In the genomic region with DNA sequence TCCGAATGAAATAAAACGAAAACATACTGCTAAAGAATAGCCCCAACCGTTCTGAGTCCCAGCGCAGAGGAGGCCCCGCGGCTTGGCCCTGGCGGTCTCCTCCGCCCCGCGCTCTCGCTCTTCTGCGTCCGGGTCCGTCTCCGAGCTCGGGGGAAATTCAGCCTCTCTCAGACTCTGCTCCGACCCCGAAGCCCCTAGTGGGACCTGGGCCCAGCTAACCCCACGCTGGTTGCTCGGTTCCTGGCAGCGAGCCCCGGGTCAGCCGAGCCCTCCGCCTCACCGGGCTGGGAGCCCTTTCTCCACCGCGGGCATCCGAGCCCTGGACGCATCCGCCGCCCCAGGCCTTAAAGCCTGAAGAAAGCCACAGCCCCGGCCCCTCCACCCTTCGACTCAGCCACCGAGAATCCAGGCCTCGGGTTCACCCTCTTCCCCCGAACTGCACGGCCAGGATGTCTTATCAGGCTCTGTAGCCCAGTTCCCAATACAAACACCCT, we compare ENCODE assay signal across 10 cellular contexts. TPM values are rescaled to one million over a fixed set of nuclear protein-coding genes. Genes with fewer than 3 reads are reported as not detected.
DNase-seq lines count a peak whose midpoint lies in the region; ATAC-seq, FAIRE-seq and TF ChIP-seq lines count a peak whose summit lies in the region.
"Had no signal": no experiment of that assay in that cellular context is flagged by ENCODE, and none has a peak within 500 bp of the region (broad histone marks: within the 10 kb centered on the region; RNA-seq: fewer than 3 reads in every experiment).

No MANE protein-coding gene starts in this region.

- H3K9ac ChIP-seq in GM12878 (ENCODE audit: control insufficient read depth, insufficient read depth, low read length) (no peak overlapping the region), mesenchymal stem cell (ENCODE audit: low read length) (peak overlapping the region; percentile 93)

- H2BK15ac ChIP-seq in mesenchymal stem cell (ENCODE audit: low read depth, poor library complexity, severe bottlenecking), result no peak overlapping the region

- peak overlapping the region; percentile 79 to 87 for H3K18ac ChIP-seq in mesenchymal stem cell (ENCODE audit: low read depth in 1 of 2, low read length in 2 of 2)

- ATAC-seq in GM12878 (no peak), GM18511 (IDR thresholded peaks at IDR 0.05; ENCODE audit: unreplicated experiment) (no peak)

- H3K4me2 ChIP-seq in GM12878 (ENCODE audit: control insufficient read depth, insufficient read depth) (no peak overlapping the region), mesenchymal stem cell (ENCODE audit: low read length, poor library complexity, severe bottlenecking) (peak overlapping the region; percentile 69)

- no peaks in the 10 kb centered on the region for H3K36me3 Mint-ChIP-seq in activated CD4-positive, alpha-beta T cell treated with anti-CD3 and anti-CD28 coated beads, Interleukin-2, amount 10 ng/mL, durations not matched to agents 7 days and 5 days (ENCODE audit: low read depth)

- H2AFZ ChIP-seq in GM12878 (ENCODE audit: control insufficient read depth, low read depth, low read length) (no peak overlapping the region), mesenchymal stem cell (ENCODE audit: low read depth, low read length) (no peak overlapping the region)

- peak overlapping the region in 1 of 2 experiments; percentile 67 for H2BK12ac ChIP-seq in mesenchymal stem cell (ENCODE audit: low read length in 2 of 2)

- in situ Hi-C loops in GM12878 (cut with MboI), result no loop called here

- H2BK5ac ChIP-seq in mesenchymal stem cell (ENCODE audit: low read depth, low read length, poor library complexity, severe bottlenecking), result no peak overlapping the region

- H4K8ac ChIP-seq in mesenchymal stem cell (ENCODE audit: low read length), result peak overlapping the region; percentile 62

- no peaks in the 10 kb centered on the region for H3K79me1 ChIP-seq in mesenchymal stem cell (replicated peaks; ENCODE audit: low read length, poor library complexity, severe bottlenecking)

- SMC1A ChIA-PET in GM12878 (lab: Charles Lee; ENCODE audit: uncharacterized antibody, unreplicated experiment), result no interaction called here

- H3K36me3 ChIP-seq in GM12878 (ENCODE audit: control insufficient read depth in 2 of 2, insufficient read depth in 2 of 2, low read length in 1 of 2) (no peaks in the 10 kb centered on the region; a peak in 1 of 4 replicates), mesenchymal stem cell (ENCODE audit: control insufficient read depth in 1 of 2, insufficient read depth in 2 of 2, low read depth in 1 of 2, low read length in 2 of 2) (peaks cover 2 to 26% of the 10 kb centered on the region in 2 experiments), tibial nerve (peaks cover 0 to 23% (median 0%) of the 10 kb centered on the region in 3 donors)

- TF ChIP-seq RAD21 in GM12878 (IDR thresholded peaks at IDR 0.05; ENCODE audit: insufficient read depth, low read depth, low read length), result no peak

- DNase-seq in activated CD4-positive, alpha-beta T cell treated with anti-CD3 and anti-CD28 coated beads, Interleukin-2, amount 10 ng/mL, durations not matched to agents 7 days and 5 days, result no peak
- DNase-seq in activated CD4-positive, alpha-beta T cell treated with anti-CD3 and anti-CD28 coated beads, Interleukin-2, amount 50 U/mL, for 4 hours, result no peak
- DNase-seq in GM12878 (ENCODE audit: low read depth, low spot score) (no peak), mesenchymal stem cell (peak; percentile 50), tibial nerve (ENCODE audit: low spot score in 2 of 2) (no peak), epidermal melanocyte (ENCODE audit: insufficient read length, low spot score) (no peak), NCI-H1048 (lab: John Stamatoyannopoulos, UW) (no peak)

- H3K27me3 Mint-ChIP-seq in activated CD4-positive, alpha-beta T cell treated with anti-CD3 and anti-CD28 coated beads, Interleukin-2, amount 10 ng/mL, durations not matched to agents 7 days and 5 days, result peaks cover 56% of the 10 kb centered on the region

- no TSS peak for BruUV-seq in GM12878 (replicated peaks; lab: Mats Ljungman, UMichigan)

- H3K4ac ChIP-seq in mesenchymal stem cell (ENCODE audit: low read depth in 1 of 2, low read length in 2 of 2), result peak overlapping the region; percentile 43 to 63

- H3K4me3 ChIP-seq in GM12878 (no peak overlapping the region), mesenchymal stem cell (ENCODE audit: insufficient read depth in 1 of 2, low read depth in 1 of 2, low read length in 2 of 2) (peak overlapping the region; percentile 9 to 81), tibial nerve (peak overlapping the region; percentile 47 to 74 (median 62))

- TF ChIP-seq CTCF in GM12878 (IDR thresholded peaks at IDR 0.05 in 2 of 3, conservative IDR thresholded peaks at IDR 0.05 in 1 of 3; ENCODE audit: control insufficient read depth in 2 of 3, extremely low read depth in 1 of 3, insufficient read depth in 1 of 3, low read depth in 3 of 3, low read length in 3 of 3) (no peak), tibial nerve (IDR thresholded peaks at IDR 0.05) (no peak)

- 14% methylated on average over 32 of the region's 37 CpGs for WGBS in GM12878 (ENCODE audit: insufficient coverage, insufficient replicate concordance, low lambda C conversion rate, missing lambda C conversion rate)
- under 1% methylated on average over 36 of the region's 37 CpGs for WGBS in mesenchymal stem cell
- 3 to 6% methylated on average over 37 of the region's 37 CpGs for WGBS in tibial nerve, 2 donors

- no peaks in the 10 kb centered on the region for H4K20me1 ChIP-seq in GM12878 (ENCODE audit: control insufficient read depth, insufficient read depth)

- H3K27me3 ChIP-seq in GM12878 (replicated peaks in 1 of 2; ENCODE audit: control insufficient read depth in 2 of 2, insufficient read depth in 2 of 2, low read length in 1 of 2), result peaks cover 29 to 43% of the 10 kb centered on the region in 2 experiments
- H3K27me3 ChIP-seq in mesenchymal stem cell (ENCODE audit: control insufficient read depth in 1 of 2, insufficient read depth in 1 of 2, low read length in 2 of 2), result peaks cover 0 to 77% of the 10 kb centered on the region in 2 experiments
- H3K27me3 ChIP-seq in tibial nerve, result peaks cover 3 to 74% of the 10 kb centered on the region in 2 donors

- no peak overlapping the region for H3K27ac ChIP-seq in GM12878 (ENCODE audit: control insufficient read depth, insufficient read depth)
- no peak overlapping the region for H3K27ac ChIP-seq in mesenchymal stem cell (ENCODE audit: low read length, poor library complexity, severe bottlenecking)
- peak overlapping the region; percentile 66 to 96 (median 90) for H3K27ac ChIP-seq in tibial nerve
- H3K27ac ChIP-seq: C4-2B had no signal

- H3K4me3 Mint-ChIP-seq in activated CD4-positive, alpha-beta T cell treated with anti-CD3 and anti-CD28 coated beads, Interleukin-2, amount 10 ng/mL, durations not matched to agents 7 days and 5 days, result peak overlapping the region; percentile 38

- peaks cover 29% of the 10 kb centered on the region for H3K4me1 Mint-ChIP-seq in activated CD4-positive, alpha-beta T cell treated with anti-CD3 and anti-CD28 coated beads, Interleukin-2, amount 10 ng/mL, durations not matched to agents 7 days and 5 days

- H3K9me3 Mint-ChIP-seq in activated CD4-positive, alpha-beta T cell treated with anti-CD3 and anti-CD28 coated beads, Interleukin-2, amount 10 ng/mL, durations not matched to agents 7 days and 5 days, result no peaks in the 10 kb centered on the region

- CTCF ChIA-PET in activated CD4-positive, alpha-beta T cell treated with anti-CD3 and anti-CD28 coated beads, Interleukin-2, amount 10 ng/mL, durations not matched to agents 7 days and 5 days (lab: Charles Lee), result interaction anchor here (1.0 to 3.4 kb wide), 2 partner anchors 11 to 47 kb away, joined by 3 to 17 read pairs; no protein-coding TSS in a partner anchor
- CTCF ChIA-PET in GM12878 (lab: Yijun Ruan, JAX), result no interaction called here

- no peak overlapping the region for H2AK5ac ChIP-seq in mesenchymal stem cell (ENCODE audit: low read length, severe bottlenecking)

- H2BK120ac ChIP-seq in mesenchymal stem cell (ENCODE audit: low read depth, low read length), result peak overlapping the region; percentile 88

- peak overlapping the region; percentile 40 for H4K91ac ChIP-seq in mesenchymal stem cell (ENCODE audit: low read length)

- peak overlapping the region in 1 of 2 experiments; percentile 91 for H3K23ac ChIP-seq in mesenchymal stem cell (ENCODE audit: low read length in 2 of 2)

- H3K4me1 ChIP-seq in GM12878 (ENCODE audit: control insufficient read depth, insufficient read depth, low read length) (no peaks in the 10 kb centered on the region), mesenchymal stem cell (ENCODE audit: control insufficient read depth, insufficient read depth, low read depth, low read length) (peaks cover 58% of the 10 kb centered on the region), tibial nerve (peaks cover 0 to 91% (median 42%) of the 10 kb centered on the region in 4 donors)

- FAIRE-seq in GM12878 (lab: Jason Lieb, UNC), result no peak

- RAD21 ChIA-PET in GM12878 (lab: Charles Lee; ENCODE audit: unreplicated experiment), result interaction anchor here (0.5 kb wide), 1 partner anchor 30 kb away, joined by 3 read pairs; no protein-coding TSS in a partner anchor

- intact Hi-C loops in GM12878 (cut with micrococcal nuclease; ENCODE audit: unreplicated experiment), result no loop called here

- no peak overlapping the region for H3K14ac ChIP-seq in mesenchymal stem cell (ENCODE audit: low read length in 2 of 2)

- POLR2A ChIA-PET in activated CD4-positive, alpha-beta T cell treated with anti-CD3 and anti-CD28 coated beads, Interleukin-2, amount 10 ng/mL, durations not matched to agents 7 days and 5 days (lab: Charles Lee), result no interaction called here
- POLR2A ChIA-PET in GM12878 (lab: Charles Lee), result interaction anchor here (0.7 kb wide), 1 partner anchor 455 kb away, joined by 4 read pairs; no protein-coding TSS in a partner anchor

- no peak for TF ChIP-seq POLR2A in GM12878 (IDR thresholded peaks at IDR 0.05; ENCODE audit: low read depth, low read length)
- TF ChIP-seq POLR2A in tibial nerve (IDR thresholded peaks at IDR 0.05), result no peak

- H3K27ac Mint-ChIP-seq in activated CD4-positive, alpha-beta T cell treated with anti-CD3 and anti-CD28 coated beads, Interleukin-2, amount 10 ng/mL, durations not matched to agents 7 days and 5 days, result no peak overlapping the region

- no peaks in the 10 kb centered on the region; the same call in 2 of the 3 replicates for H3K9me3 ChIP-seq in GM12878 (replicated peaks; ENCODE audit: control insufficient read depth, insufficient read depth, low read length)
- no peaks in the 10 kb centered on the region for H3K9me3 ChIP-seq in mesenchymal stem cell (ENCODE audit: control insufficient read depth, low read length)
- H3K9me3 ChIP-seq in tibial nerve, result no peaks in the 10 kb centered on the region

- no peaks in the 10 kb centered on the region for H3K79me2 ChIP-seq in GM12878 (ENCODE audit: control insufficient read depth, insufficient read depth, low read length)

- TF ChIP-seq EP300 in GM12878 (IDR thresholded peaks at IDR 0.05; ENCODE audit: borderline replicate concordance in 1 of 2, control insufficient read depth in 1 of 2, low read depth in 2 of 2, low read length in 2 of 2) (no peak), tibial nerve (IDR thresholded peaks at IDR 0.05) (no peak)

RNA-seq across cellular contexts. Expression of a gene that starts 1.2 kb away (rescaled TPM):
- not detected for total RNA-seq in activated CD4-positive, alpha-beta T cell treated with anti-CD3 and anti-CD28 coated beads, Interleukin-2, amount 10 ng/mL, durations not matched to agents 7 days and 5 days
- total RNA-seq in GM12878 (2013; cell fraction: nucleolus; rRNA removed), result not detected in 2 replicates
- not detected in 2 replicates for total RNA-seq in GM12878 (2014; rRNA removed)
- not detected in 2 replicates for total RNA-seq in GM12878 (2014; rRNA removed; fragmentation: Illumina TruSeq; extraction: Trizol)
- 0.11 and 0.13 TPM in 2 replicates for total RNA-seq in GM12878 (2021)
- polyA plus RNA-seq in GM12878 (2011; ENCODE audit: low read depth), result not detected
- polyA plus RNA-seq in GM12878 (2011; rRNA removed), result not detected in 2 replicates
- not detected in 2 replicates for polyA plus RNA-seq in GM12878 (2011; cell fraction: cytosol; rRNA removed)
- polyA plus RNA-seq in GM12878 (2011; cell fraction: nucleus; rRNA removed), result not detected in 2 replicates
- polyA plus RNA-seq in GM12878 (2012), result not detected in 2 replicates
- polyA plus RNA-seq in GM12878 (2014; fragmentation: Illumina TruSeq; extraction: Trizol), result not detected in 2 replicates
- polyA plus RNA-seq in GM12878 (2014; fragmentation: Nextera tagmentation; extraction: Ambion mirVana), result not detected
- polyA plus RNA-seq in GM12878 (2014; rRNA removed), result not detected in 2 replicates
- polyA plus RNA-seq in GM12878 (2016; fragmentation: Nextera tagmentation; extraction: Ambion mirVana), result not detected
- polyA minus RNA-seq in GM12878 (2011; rRNA and poly(A)+ RNA removed), result not detected in 2 replicates
- polyA minus RNA-seq in GM12878 (2011; cell fraction: cytosol; rRNA and poly(A)+ RNA removed), result not detected in 2 replicates
- polyA minus RNA-seq in GM12878 (2011; cell fraction: nucleus; rRNA and poly(A)+ RNA removed), result not detected in 2 replicates
- polyA plus RNA-seq in mesenchymal stem cell (2013, experiment 1 of 2), result 118 TPM
- 123 TPM for polyA plus RNA-seq in mesenchymal stem cell (2013, experiment 2 of 2)
- total RNA-seq in tibial nerve, result 10 to 100 TPM; 23.2 to 42.0 (median 26.5) TPM

RNA-seq across cellular contexts. Expression of a gene that starts 51.4 kb away (rescaled TPM):
- total RNA-seq in activated CD4-positive, alpha-beta T cell treated with anti-CD3 and anti-CD28 coated beads, Interleukin-2, amount 10 ng/mL, durations not matched to agents 7 days and 5 days, result not detected
- not detected in 2 replicates for total RNA-seq in GM12878 (2013; cell fraction: nucleolus; rRNA removed)
- total RNA-seq in GM12878 (2014; rRNA removed), result not detected in 2 replicates
- not detected in 2 replicates for total RNA-seq in GM12878 (2014; rRNA removed; fragmentation: Illumina TruSeq; extraction: Trizol)
- not detected in 2 replicates for total RNA-seq in GM12878 (2021)
- not detected for polyA plus RNA-seq in GM12878 (2011; ENCODE audit: low read depth)
- not detected in 2 replicates for polyA plus RNA-seq in GM12878 (2011; rRNA removed)
- 0.03 TPM in 1 of 2 replicates, not detected in the other for polyA plus RNA-seq in GM12878 (2011; cell fraction: cytosol; rRNA removed)
- 0.06 TPM in 1 of 2 replicates, not detected in the other for polyA plus RNA-seq in GM12878 (2011; cell fraction: nucleus; rRNA removed)
- polyA plus RNA-seq in GM12878 (2012), result 0.07 TPM in 1 of 2 replicates, not detected in the other
- 0.01 TPM in 1 of 2 replicates, not detected in the other for polyA plus RNA-seq in GM12878 (2014; fragmentation: Illumina TruSeq; extraction: Trizol)
- polyA plus RNA-seq in GM12878 (2014; fragmentation: Nextera tagmentation; extraction: Ambion mirVana), result not detected
- not detected in 2 replicates for polyA plus RNA-seq in GM12878 (2014; rRNA removed)
- polyA plus RNA-seq in GM12878 (2016; fragmentation: Nextera tagmentation; extraction: Ambion mirVana), result not detected
- 0.15 TPM in 1 of 2 replicates, not detected in the other for polyA minus RNA-seq in GM12878 (2011; rRNA and poly(A)+ RNA removed)
- polyA minus RNA-seq in GM12878 (2011; cell fraction: cytosol; rRNA and poly(A)+ RNA removed), result not detected in 2 replicates
- polyA minus RNA-seq in GM12878 (2011; cell fraction: nucleus; rRNA and poly(A)+ RNA removed), result not detected in 2 replicates
- polyA plus RNA-seq in mesenchymal stem cell (2013, experiment 1 of 2), result not detected
- polyA plus RNA-seq in mesenchymal stem cell (2013, experiment 2 of 2), result not detected
- total RNA-seq in tibial nerve, result not detected
- total RNA-seq: lung microvascular endothelial cell had no signal

Comparison
In these comparisons a context has a peak if more than half of its experiments do, and no peak if none do; other contexts are left out.
1. H3K27ac ChIP-seq: peak in tibial nerve (4 of 4); none in GM12878 (single experiment) and mesenchymal stem cell (single experiment).
2. RNA of a gene that starts 1.2 kb away (total RNA-seq): 23.2 to 42.0 TPM in tibial nerve; not detected in activated CD4-positive, alpha-beta T cell treated with anti-CD3 and anti-CD28 coated beads, Interleukin-2, amount 10 ng/mL, durations not matched to agents 7 days and 5 days and 0.11 to 0.13 TPM in GM12878; every median in the first group is over 10 times any median in the second.